In genomic region chr5:124604419-124604818, GRCh38 we compare ENCODE assay signal across 17 cellular contexts.
"Had no signal": no experiment of that assay in that cellular context is flagged by ENCODE, and none has a peak within 500 bp of the region (broad histone marks: within the 10 kb centered on the region; RNA-seq: fewer than 3 reads in every experiment).

No MANE protein-coding gene starts in this region.

- H3K27ac ChIP-seq: testis had no signal

- H3K4me3 ChIP-seq: gastrocnemius medialis, heart right ventricle, testis had no signal

- ATAC-seq: activated CD8-positive, alpha-beta memory T cell treated with anti-CD3 and anti-CD28 coated beads, Interleukin-2, amount 10 ng/mL, durations not matched to agents 7 days and 5 days; activated T-cell treated with anti-CD3 and anti-CD28 coated beads, Interleukin-2, amount 50 U/mL, for 4 hours; naive thymus-derived CD4-positive, alpha-beta T cell; stimulated activated naive CD8-positive, alpha-beta T cell treated with anti-CD3 and anti-CD28 coated beads, Interleukin-15, Interleukin-2, amounts not matched to agents 100 U/mL and 50 U/mL, for 24 hours had no signal

- H3K36me3 ChIP-seq: gastrocnemius medialis, heart right ventricle had no signal

- H3K27me3 ChIP-seq: gastrocnemius medialis, heart right ventricle, testis had no signal

- FAIRE-seq: keratinocyte had no signal

- DNase-seq: activated CD4-positive, alpha-beta T cell treated with anti-CD3 and anti-CD28 coated beads, Interleukin-2, amount 50 U/mL, for 4 hours; activated CD8-positive, alpha-beta memory T cell treated with anti-CD3 and anti-CD28 coated beads, Interleukin-2, amount 10 ng/mL, durations not matched to agents 7 days and 5 days; activated gamma-delta T cell; activated naive CD8-positive, alpha-beta T cell treated with anti-CD3 and anti-CD28 coated beads for 36 hours; activated T-cell treated with anti-CD3 and anti-CD28 coated beads, Interleukin-2, amount 50 U/mL, for 4 hours; anterior cingulate cortex; effector CD4-positive, alpha-beta T cell; gastrocnemius medialis; heart right ventricle; midbrain; naive thymus-derived CD4-positive, alpha-beta T cell; nucleus accumbens; stimulated activated CD4-positive, alpha-beta T cell treated with anti-CD3 and anti-CD28 coated beads, Interleukin-2, amount 100 ng/mL, for 48 hours; stimulated activated CD8-positive, alpha-beta memory T cell treated with anti-CD3 and anti-CD28 coated beads, Interleukin-4, amount 100 ng/mL, for 48 hours; stimulated activated naive CD8-positive, alpha-beta T cell treated with anti-CD3 and anti-CD28 coated beads, Interleukin-15, Interleukin-2, amounts not matched to agents 100 U/mL and 50 U/mL, for 24 hours; testis had no signal

- H3K9me3 ChIP-seq: gastrocnemius medialis, heart right ventricle, testis had no signal
